Comparison of ENCODE assay signal across 1 cellular context in the genomic region with DNA sequence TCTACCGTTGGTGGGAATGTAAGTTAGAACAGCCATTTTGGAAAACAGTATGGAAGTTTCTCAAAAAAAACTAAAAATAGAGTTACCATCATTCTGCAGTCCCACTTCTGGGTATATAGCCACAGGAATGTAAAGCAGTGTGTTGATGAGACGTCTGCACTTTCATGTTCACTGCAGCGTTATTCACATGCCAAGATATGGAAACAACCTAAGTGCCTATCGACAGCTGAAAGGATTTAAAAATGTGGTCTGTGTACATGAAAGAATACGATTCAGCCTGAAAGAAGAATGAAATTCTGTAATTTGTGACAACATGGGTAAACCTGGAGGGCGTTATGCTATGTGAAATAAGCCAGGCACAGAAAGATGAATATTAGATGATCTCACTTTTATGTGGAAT.
TF ChIP-seq lines count a peak whose summit lies in the region.

No MANE protein-coding gene starts in this region.

TF ChIP-seq in IMR-90, 13 proteins besides CTCF, POLR2A, EP300 and RAD21:
- TF ChIP-seq BHLHE40 (IDR thresholded peaks at IDR 0.05; ENCODE audit: low read depth, low read length) (peak; percentile 47; the same call in 1 of the 2 replicates), NFE2L2 (IDR thresholded peaks at IDR 0.05; ENCODE audit: low read depth, low read length) (no peak)
